Comparison of ENCODE assay signal across 20 cellular contexts in the genomic region with DNA sequence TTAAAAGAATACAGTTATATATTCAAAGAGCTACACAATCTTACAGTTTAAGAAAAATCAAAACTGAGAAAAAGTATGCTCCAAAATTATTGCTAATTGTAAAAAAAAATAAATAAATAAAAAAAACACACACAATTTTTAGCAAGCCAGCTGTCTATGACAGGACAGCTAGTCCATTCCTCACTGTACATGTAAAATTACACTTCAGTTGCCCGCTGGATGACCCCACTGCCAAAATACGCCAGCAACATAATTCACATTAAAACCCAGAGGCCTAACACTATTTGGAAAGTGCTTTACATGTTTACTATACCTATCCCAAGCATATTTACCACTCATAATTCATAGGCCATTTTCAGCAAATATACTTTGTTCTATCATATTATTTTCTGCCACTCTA. TPM values are rescaled to one million over a fixed set of nuclear protein-coding genes. Genes with fewer than 3 reads are reported as not detected.
DNase-seq lines count a peak whose midpoint lies in the region; ATAC-seq, FAIRE-seq and TF ChIP-seq lines count a peak whose summit lies in the region.
"Had no signal": no experiment of that assay in that cellular context is flagged by ENCODE, and none has a peak within 500 bp of the region (broad histone marks: within the 10 kb centered on the region; RNA-seq: fewer than 3 reads in every experiment).

No MANE protein-coding gene starts in this region.

- H3K36me3 ChIP-seq in brain microvascular endothelial cell (replicated peaks): no peaks in the 10 kb centered on the region
- H3K36me3 ChIP-seq in mesenchymal stem cell (ENCODE audit: control insufficient read depth in 1 of 2, insufficient read depth in 2 of 2, low read depth in 1 of 2, low read length in 2 of 2): no peaks in the 10 kb centered on the region
- H3K36me3 ChIP-seq: BE2C had no signal

- H3K27ac Mint-ChIP-seq in activated T-cell treated with anti-CD3 and anti-CD28 coated beads, Interleukin-2, amount 50 U/mL, for 72 hours: peak overlapping the region; percentile 7
- H3K27ac Mint-ChIP-seq in stimulated activated effector memory CD8-positive, alpha-beta T cell treated with anti-CD3 and anti-CD28 coated beads, Interleukin-12 subunit alpha, Interleukin-12 subunit beta, amount 100 ng/mL, for 72 hours: peak overlapping the region; percentile 43
- no peak overlapping the region for H3K27ac Mint-ChIP-seq in activated T-helper 1 cell treated with anti-CD3 and anti-CD28 coated beads, Interleukin-12 subunit alpha, Interleukin-12 subunit beta, Interleukin-2, Interleukin-4 antibody, amounts not matched to agents 30 ng/mL and 10 ng/mL and 1 ng/mL, durations not matched to agents 14 hours and 24 hours and 36 hours
- H3K27ac Mint-ChIP-seq: CD4-positive, alpha-beta T cell; GM23338 had no signal

- no peaks in the 10 kb centered on the region for H3K9me3 ChIP-seq in mesenchymal stem cell (ENCODE audit: control insufficient read depth, low read length)
- H3K9me3 ChIP-seq: BE2C had no signal

- 95% methylated on average over 2 of the region's 2 CpGs for WGBS in mesenchymal stem cell

- no peak overlapping the region for H2BK5ac ChIP-seq in mesenchymal stem cell (ENCODE audit: low read depth, low read length, poor library complexity, severe bottlenecking)

- peaks cover 0 to 3% of the 10 kb centered on the region in 2 donors for H3K36me3 Mint-ChIP-seq in activated T-cell treated with anti-CD3 and anti-CD28 coated beads, Interleukin-2, amount 50 U/mL, for 72 hours (ENCODE audit: insufficient read depth in 2 of 2)
- H3K36me3 Mint-ChIP-seq in stimulated activated effector memory CD8-positive, alpha-beta T cell treated with anti-CD3 and anti-CD28 coated beads, Interleukin-12 subunit alpha, Interleukin-12 subunit beta, amount 100 ng/mL, for 72 hours: no peaks in the 10 kb centered on the region
- H3K36me3 Mint-ChIP-seq in activated T-helper 1 cell treated with anti-CD3 and anti-CD28 coated beads, Interleukin-12 subunit alpha, Interleukin-12 subunit beta, Interleukin-2, Interleukin-4 antibody, amounts not matched to agents 30 ng/mL and 10 ng/mL and 1 ng/mL, durations not matched to agents 14 hours and 24 hours and 36 hours (ENCODE audit: low read depth): no peaks in the 10 kb centered on the region

- no peaks in the 10 kb centered on the region for H3K9me3 Mint-ChIP-seq in activated T-cell treated with anti-CD3 and anti-CD28 coated beads, Interleukin-2, amount 50 U/mL, for 72 hours
- no peaks in the 10 kb centered on the region for H3K9me3 Mint-ChIP-seq in stimulated activated effector memory CD8-positive, alpha-beta T cell treated with anti-CD3 and anti-CD28 coated beads, Interleukin-12 subunit alpha, Interleukin-12 subunit beta, amount 100 ng/mL, for 72 hours
- no peaks in the 10 kb centered on the region for H3K9me3 Mint-ChIP-seq in activated T-helper 1 cell treated with anti-CD3 and anti-CD28 coated beads, Interleukin-12 subunit alpha, Interleukin-12 subunit beta, Interleukin-2, Interleukin-4 antibody, amounts not matched to agents 30 ng/mL and 10 ng/mL and 1 ng/mL, durations not matched to agents 14 hours and 24 hours and 36 hours
- H3K9me3 Mint-ChIP-seq: CD4-positive, alpha-beta T cell; GM23338 had no signal

- H2AK5ac ChIP-seq in mesenchymal stem cell (ENCODE audit: low read length, severe bottlenecking): no peak overlapping the region

- no peak overlapping the region for H2BK12ac ChIP-seq in mesenchymal stem cell (ENCODE audit: low read length in 2 of 2)

- H3K27me3 Mint-ChIP-seq in activated T-cell treated with anti-CD3 and anti-CD28 coated beads, Interleukin-2, amount 50 U/mL, for 72 hours (ENCODE audit: low read depth): no peaks in the 10 kb centered on the region
- peaks cover 16% of the 10 kb centered on the region for H3K27me3 Mint-ChIP-seq in activated T-helper 1 cell treated with anti-CD3 and anti-CD28 coated beads, Interleukin-12 subunit alpha, Interleukin-12 subunit beta, Interleukin-2, Interleukin-4 antibody, amounts not matched to agents 30 ng/mL and 10 ng/mL and 1 ng/mL, durations not matched to agents 14 hours and 24 hours and 36 hours (ENCODE audit: insufficient read depth)
- H3K27me3 Mint-ChIP-seq: CD4-positive, alpha-beta T cell had no signal

- H4K91ac ChIP-seq in mesenchymal stem cell (ENCODE audit: low read length): no peak overlapping the region

- H2AFZ ChIP-seq in mesenchymal stem cell (ENCODE audit: low read depth, low read length): no peak overlapping the region
- H2AFZ ChIP-seq: GM23338 had no signal

- no peak overlapping the region for H2BK15ac ChIP-seq in mesenchymal stem cell (ENCODE audit: low read depth, poor library complexity, severe bottlenecking)

- peaks cover 2% of the 10 kb centered on the region for H3K4me1 ChIP-seq in mesenchymal stem cell (ENCODE audit: control insufficient read depth, insufficient read depth, low read depth, low read length)
- H3K4me1 ChIP-seq: BE2C had no signal

- no peak overlapping the region for H3K14ac ChIP-seq in mesenchymal stem cell (ENCODE audit: low read length in 2 of 2)

- H3K23ac ChIP-seq in mesenchymal stem cell (ENCODE audit: low read length in 2 of 2): no peak overlapping the region

- no peak overlapping the region for H2BK120ac ChIP-seq in mesenchymal stem cell (ENCODE audit: low read depth, low read length)

- intact Hi-C loops in activated T-helper 1 cell treated with anti-CD3 and anti-CD28 coated beads, Interleukin-12 subunit alpha, Interleukin-12 subunit beta, Interleukin-2, Interleukin-4 antibody, amounts not matched to agents 30 ng/mL and 10 ng/mL and 1 ng/mL, durations not matched to agents 14 hours and 24 hours and 36 hours (cut with micrococcal nuclease): no loop called here

- H3K4me2 ChIP-seq in mesenchymal stem cell (ENCODE audit: low read length, poor library complexity, severe bottlenecking): no peak overlapping the region
- H3K4me2 ChIP-seq: GM23338 had no signal

- H4K8ac ChIP-seq in mesenchymal stem cell (ENCODE audit: low read length): no peak overlapping the region

- no peak for FAIRE-seq in GM19239 (lab: Jason Lieb, UNC)
- FAIRE-seq: K562 had no signal

- in situ Hi-C loops in brain microvascular endothelial cell (cut with HindIII; ENCODE audit: low pct_ligation_motif_present, low sequenced_read_pairs): no loop called here

- TF ChIP-seq CTCF in brain microvascular endothelial cell (IDR thresholded peaks at IDR 0.05; ENCODE audit: low read depth, low read length, missing control alignments): no peak

- no peak for ATAC-seq in activated T-cell treated with anti-CD3 and anti-CD28 coated beads, Interleukin-2, amount 50 U/mL, for 72 hours (replicated peaks in 1 of 2)
- ATAC-seq in stimulated activated effector memory CD8-positive, alpha-beta T cell treated with anti-CD3 and anti-CD28 coated beads, Interleukin-12 subunit alpha, Interleukin-12 subunit beta, amount 100 ng/mL, for 72 hours: no peak
- ATAC-seq in GM19324 (IDR thresholded peaks at IDR 0.05; ENCODE audit: low FRiP score, unreplicated experiment): no peak
- ATAC-seq: GM23338, K562 had no signal

- DNase-seq in activated T-cell treated with anti-CD3 and anti-CD28 coated beads, Interleukin-2, amount 50 U/mL, for 72 hours: no peak
- DNase-seq in activated T-cell treated with anti-CD3 and anti-CD28 coated beads, Interleukin-2, amount 50 U/mL, for 48 hours: no peak
- DNase-seq in brain microvascular endothelial cell (peak; percentile 13), mesenchymal stem cell (no peak), GM19239 (ENCODE audit: insufficient read length, low spot score) (no peak)
- DNase-seq in stimulated activated effector memory CD8-positive, alpha-beta T cell treated with anti-CD3 and anti-CD28 coated beads, Interleukin-12 subunit alpha, Interleukin-12 subunit beta, amount 100 ng/mL, for 72 hours (ENCODE audit: low spot score in 2 of 2): no peak
- DNase-seq in activated T-helper 1 cell treated with anti-CD3 and anti-CD28 coated beads, Interleukin-12 subunit alpha, Interleukin-12 subunit beta, Interleukin-2, Interleukin-4 antibody, amounts not matched to agents 30 ng/mL and 10 ng/mL and 1 ng/mL, durations not matched to agents 14 hours and 24 hours and 36 hours (ENCODE audit: low spot score): no peak
- DNase-seq: BE2C; Calu3; CD4-positive, alpha-beta T cell; DMS79; NCI-H1436; NCI-H2029; NCI-H2171; NCI-H446; NCI-H748 treated with DMSO at 0.1 percent for 48 hours had no signal

- H3K79me1 ChIP-seq in mesenchymal stem cell (replicated peaks; ENCODE audit: low read length, poor library complexity, severe bottlenecking): peaks cover 8% of the 10 kb centered on the region

- H3K27ac ChIP-seq in brain microvascular endothelial cell (no peak overlapping the region), mesenchymal stem cell (ENCODE audit: low read length, poor library complexity, severe bottlenecking) (no peak overlapping the region)
- H3K27ac ChIP-seq: 22Rv1 had no signal

- H3K18ac ChIP-seq in mesenchymal stem cell (ENCODE audit: low read depth in 1 of 2, low read length in 2 of 2): no peak overlapping the region

- peak overlapping the region; percentile 15 for H3K9ac ChIP-seq in mesenchymal stem cell (ENCODE audit: low read length)

- H3K27me3 ChIP-seq in brain microvascular endothelial cell (replicated peaks) (no peaks in the 10 kb centered on the region), mesenchymal stem cell (ENCODE audit: control insufficient read depth in 1 of 2, insufficient read depth in 1 of 2, low read length in 2 of 2) (no peaks in the 10 kb centered on the region)
- H3K27me3 ChIP-seq: BE2C had no signal

- no peak overlapping the region for H3K4ac ChIP-seq in mesenchymal stem cell (ENCODE audit: low read depth in 1 of 2, low read length in 2 of 2)

- H3K4me3 ChIP-seq in brain microvascular endothelial cell (ENCODE audit: low read depth, low read length): no peak overlapping the region
- H3K4me3 ChIP-seq in mesenchymal stem cell (ENCODE audit: insufficient read depth in 1 of 2, low read depth in 1 of 2, low read length in 2 of 2): no peak overlapping the region
- H3K4me3 ChIP-seq: GM23338, K562 had no signal

- peaks cover 37% of the 10 kb centered on the region for H3K4me1 Mint-ChIP-seq in activated T-cell treated with anti-CD3 and anti-CD28 coated beads, Interleukin-2, amount 50 U/mL, for 72 hours (ENCODE audit: low read depth)
- peaks cover 28% of the 10 kb centered on the region for H3K4me1 Mint-ChIP-seq in stimulated activated effector memory CD8-positive, alpha-beta T cell treated with anti-CD3 and anti-CD28 coated beads, Interleukin-12 subunit alpha, Interleukin-12 subunit beta, amount 100 ng/mL, for 72 hours
- H3K4me1 Mint-ChIP-seq in activated T-helper 1 cell treated with anti-CD3 and anti-CD28 coated beads, Interleukin-12 subunit alpha, Interleukin-12 subunit beta, Interleukin-2, Interleukin-4 antibody, amounts not matched to agents 30 ng/mL and 10 ng/mL and 1 ng/mL, durations not matched to agents 14 hours and 24 hours and 36 hours (ENCODE audit: low read depth): peaks cover 13% of the 10 kb centered on the region

- H3K4me3 Mint-ChIP-seq in activated T-cell treated with anti-CD3 and anti-CD28 coated beads, Interleukin-2, amount 50 U/mL, for 72 hours: no peak overlapping the region
- H3K4me3 Mint-ChIP-seq in stimulated activated effector memory CD8-positive, alpha-beta T cell treated with anti-CD3 and anti-CD28 coated beads, Interleukin-12 subunit alpha, Interleukin-12 subunit beta, amount 100 ng/mL, for 72 hours: no peak overlapping the region
- H3K4me3 Mint-ChIP-seq in activated T-helper 1 cell treated with anti-CD3 and anti-CD28 coated beads, Interleukin-12 subunit alpha, Interleukin-12 subunit beta, Interleukin-2, Interleukin-4 antibody, amounts not matched to agents 30 ng/mL and 10 ng/mL and 1 ng/mL, durations not matched to agents 14 hours and 24 hours and 36 hours: no peak overlapping the region
- H3K4me3 Mint-ChIP-seq: CD4-positive, alpha-beta T cell; GM23338 had no signal

RNA-seq across cellular contexts. Expression of gene MYO9A, which starts 5.8 kb away (rescaled TPM):
- total RNA-seq in activated T-cell treated with anti-CD3 and anti-CD28 coated beads, Interleukin-2, amount 50 U/mL, for 72 hours: 10 to 100 TPM; 24.0 to 28.6 TPM
- polyA plus RNA-seq in mesenchymal stem cell (2013, experiment 1 of 2): 6.6 TPM
- 6.3 TPM for polyA plus RNA-seq in mesenchymal stem cell (2013, experiment 2 of 2)
- total RNA-seq in activated T-helper 1 cell treated with anti-CD3 and anti-CD28 coated beads, Interleukin-12 subunit alpha, Interleukin-12 subunit beta, Interleukin-2, Interleukin-4 antibody, amounts not matched to agents 30 ng/mL and 10 ng/mL and 1 ng/mL, durations not matched to agents 14 hours and 24 hours and 36 hours: 15.2 and 16.4 TPM in 2 replicates

RNA-seq across cellular contexts. Expression of gene SENP8, which starts 6.1 kb away (rescaled TPM):
- 1 to 10 TPM; 1.5 to 3.2 TPM for total RNA-seq in activated T-cell treated with anti-CD3 and anti-CD28 coated beads, Interleukin-2, amount 50 U/mL, for 72 hours
- polyA plus RNA-seq in mesenchymal stem cell (2013, experiment 1 of 2): 1.8 TPM
- 1.7 TPM for polyA plus RNA-seq in mesenchymal stem cell (2013, experiment 2 of 2)
- total RNA-seq in activated T-helper 1 cell treated with anti-CD3 and anti-CD28 coated beads, Interleukin-12 subunit alpha, Interleukin-12 subunit beta, Interleukin-2, Interleukin-4 antibody, amounts not matched to agents 30 ng/mL and 10 ng/mL and 1 ng/mL, durations not matched to agents 14 hours and 24 hours and 36 hours: 1.5 and 1.8 TPM in 2 replicates
